ENCODE assay signal across 8 cellular contexts in genomic region chr7:72925546-72926120, GRCh38. TPM values are rescaled to one million over a fixed set of nuclear protein-coding genes. Genes with fewer than 3 reads are reported as not detected.
A peak's percentile ranks its signal among the peaks of the same experiment; 100 is the strongest.
DNase-seq lines count a peak whose midpoint lies in the region; TF ChIP-seq lines count a peak whose summit lies in the region.

No MANE protein-coding gene starts in this region.

- intact Hi-C loops in posterior cingulate gyrus (cut with DNase I): no loop called here

- peaks cover 40% of the 10 kb centered on the region for H3K4me1 Mint-ChIP-seq in activated naive CD4-positive, alpha-beta T cell treated with anti-CD3 and anti-CD28 coated beads, Interleukin-2, amount 10 ng/mL, durations not matched to agents 7 days and 5 days
- peaks cover 11% of the 10 kb centered on the region for H3K4me1 Mint-ChIP-seq in progenitor cell of endocrine pancreas (ENCODE audit: low read depth)

- H3K27ac ChIP-seq in SJSA1: peak overlapping the region; percentile 90

- H3K9me3 Mint-ChIP-seq in activated naive CD4-positive, alpha-beta T cell treated with anti-CD3 and anti-CD28 coated beads, Interleukin-2, amount 10 ng/mL, durations not matched to agents 7 days and 5 days: no peaks in the 10 kb centered on the region
- no peaks in the 10 kb centered on the region for H3K9me3 Mint-ChIP-seq in progenitor cell of endocrine pancreas (ENCODE audit: low read depth)

- peak overlapping the region; percentile 96 for H3K4me3 Mint-ChIP-seq in activated naive CD4-positive, alpha-beta T cell treated with anti-CD3 and anti-CD28 coated beads, Interleukin-2, amount 10 ng/mL, durations not matched to agents 7 days and 5 days
- H3K4me3 Mint-ChIP-seq in progenitor cell of endocrine pancreas (ENCODE audit: low read depth): peak overlapping the region; percentile 100

- CTCF ChIA-PET in activated naive CD4-positive, alpha-beta T cell treated with anti-CD3 and anti-CD28 coated beads, Interleukin-2, amount 10 ng/mL, durations not matched to agents 7 days and 5 days (lab: Charles Lee): no interaction called here

- peak overlapping the region; percentile 97 for H3K27ac Mint-ChIP-seq in activated naive CD4-positive, alpha-beta T cell treated with anti-CD3 and anti-CD28 coated beads, Interleukin-2, amount 10 ng/mL, durations not matched to agents 7 days and 5 days
- H3K27ac Mint-ChIP-seq in progenitor cell of endocrine pancreas: peak overlapping the region; percentile 98

- DNase-seq in activated naive CD4-positive, alpha-beta T cell treated with anti-CD3 and anti-CD28 coated beads, Interleukin-2, amount 10 ng/mL, durations not matched to agents 7 days and 5 days: peak; percentile 24
- DNase-seq in activated naive CD4-positive, alpha-beta T cell (lab: John Stamatoyannopoulos, UW): no peak
- DNase-seq in SJSA1 (ENCODE audit: low read depth in 1 of 2, low spot score in 2 of 2) (peak in 1 of 2 experiments; percentile 15), fibroblast of mammary gland (ENCODE audit: low read depth) (peak; percentile 53), progenitor cell of endocrine pancreas (ENCODE audit: low spot score, unreplicated experiment) (no peak), posterior cingulate gyrus (no peak), epidermal melanocyte (ENCODE audit: insufficient read length, low spot score) (no peak)
- DNase-seq in activated effector memory CD4-positive, alpha-beta T cell treated with anti-CD3 and anti-CD28 coated beads, Interleukin-2, amount 50 U/mL, for 16 hours: no peak

- H3K4me1 ChIP-seq in SJSA1 (replicated peaks): 0 out of 2 replicates have a peak, but pooled peaks cover 6% of the 10 kb centered on the region

- peaks cover 50% of the 10 kb centered on the region for H3K36me3 Mint-ChIP-seq in activated naive CD4-positive, alpha-beta T cell treated with anti-CD3 and anti-CD28 coated beads, Interleukin-2, amount 10 ng/mL, durations not matched to agents 7 days and 5 days
- H3K36me3 Mint-ChIP-seq in progenitor cell of endocrine pancreas (ENCODE audit: insufficient read depth): peaks cover 26% of the 10 kb centered on the region

- H3K36me3 ChIP-seq in SJSA1: peaks cover 53% of the 10 kb centered on the region

- TF ChIP-seq CTCF in fibroblast of mammary gland (conservative IDR thresholded peaks at IDR 0.05; ENCODE audit: control insufficient read depth, insufficient read depth, low read depth, low read length) (no peak), progenitor cell of endocrine pancreas (IDR thresholded peaks at IDR 0.05; ENCODE audit: unreplicated experiment) (no peak)

- H3K9me3 ChIP-seq in SJSA1 (replicated peaks): no peaks in the 10 kb centered on the region

- H3K27me3 Mint-ChIP-seq in activated naive CD4-positive, alpha-beta T cell treated with anti-CD3 and anti-CD28 coated beads, Interleukin-2, amount 10 ng/mL, durations not matched to agents 7 days and 5 days: no peaks in the 10 kb centered on the region
- no peaks in the 10 kb centered on the region for H3K27me3 Mint-ChIP-seq in progenitor cell of endocrine pancreas

- H3K4me3 ChIP-seq in SJSA1 (peak overlapping the region; percentile 82), fibroblast of mammary gland (ENCODE audit: control insufficient read depth, low read depth, low read length) (peak overlapping the region; percentile 93)

- no peaks in the 10 kb centered on the region for H3K27me3 ChIP-seq in SJSA1 (replicated peaks)

RNA-seq across cellular contexts. Expression of gene POM121, which starts 0.7 kb away (rescaled TPM):
- 5.4 and 5.8 TPM in 2 replicates for total RNA-seq in SJSA1 (2014; rRNA removed; shearing (Covaris generic))
- 53.2 and 53.6 TPM in 2 replicates for total RNA-seq in progenitor cell of endocrine pancreas

RNA-seq across cellular contexts. Expression of gene TRIM74, which starts 43.6 kb away (rescaled TPM):
- total RNA-seq in SJSA1 (2014; rRNA removed; shearing (Covaris generic)): not detected in 2 replicates
- 2.1 and 2.4 TPM in 2 replicates for total RNA-seq in progenitor cell of endocrine pancreas

Comparison
In these comparisons a context has a peak if more than half of its experiments do, and no peak if none do; other contexts are left out.
1. DNase-seq: peak in activated naive CD4-positive, alpha-beta T cell treated with anti-CD3 and anti-CD28 coated beads, Interleukin-2, amount 10 ng/mL, durations not matched to agents 7 days and 5 days (single experiment) and fibroblast of mammary gland (single experiment); none in activated naive CD4-positive, alpha-beta T cell (0 of 4), progenitor cell of endocrine pancreas (single experiment), activated effector memory CD4-positive, alpha-beta T cell treated with anti-CD3 and anti-CD28 coated beads, Interleukin-2, amount 50 U/mL, for 16 hours (single experiment), posterior cingulate gyrus (0 of 10) and epidermal melanocyte (single experiment).